ENCODE assay signal across 10 cellular contexts in genomic region chr4:40254961-40255721, GRCh38. TPM values are rescaled to one million over a fixed set of nuclear protein-coding genes. Genes with fewer than 3 reads are reported as not detected.
DNase-seq lines count a peak whose midpoint lies in the region; ATAC-seq, FAIRE-seq and TF ChIP-seq lines count a peak whose summit lies in the region.
"Had no signal": no experiment of that assay in that cellular context is flagged by ENCODE, and none has a peak within 500 bp of the region (broad histone marks: within the 10 kb centered on the region; RNA-seq: fewer than 3 reads in every experiment).

No MANE protein-coding gene starts in this region.

- POLR2A ChIA-PET in CD4-positive, alpha-beta memory T cell (lab: Charles Lee; ENCODE audit: partially characterized antibody), result interaction anchor here (41.1 kb wide), 1 partner anchor 52 kb away, joined by 1182 read pairs; the partner anchor contains the start of gene RHOH

- ATAC-seq in mucosa of descending colon, result peak; percentile 74

- H3K4me1 Mint-ChIP-seq in CD4-positive, alpha-beta memory T cell, result peaks cover 33 to 73% (median 62%) of the 10 kb centered on the region in 4 donors
- peaks cover 26% of the 10 kb centered on the region for H3K4me1 Mint-ChIP-seq in astrocyte (ENCODE audit: low read depth, unreplicated experiment)

- H3K9ac ChIP-seq in astrocyte (ENCODE audit: low read length), result peak overlapping the region; percentile 29

- no peaks in the 10 kb centered on the region for H3K27me3 ChIP-seq in CD4-positive, alpha-beta memory T cell (ENCODE audit: insufficient read depth, low read length)
- no peaks in the 10 kb centered on the region for H3K27me3 ChIP-seq in astrocyte (ENCODE audit: insufficient read depth, low read length)

- peak overlapping the region; percentile 37 for H3K27ac ChIP-seq in CD4-positive, alpha-beta memory T cell (ENCODE audit: low read depth, low read length)
- H3K27ac ChIP-seq in astrocyte (ENCODE audit: low read depth, low read length), result peak overlapping the region; percentile 68

- H3K27me3 Mint-ChIP-seq in CD4-positive, alpha-beta memory T cell, result no peaks in the 10 kb centered on the region
- H3K27me3 Mint-ChIP-seq in astrocyte (ENCODE audit: low read depth, unreplicated experiment), result no peaks in the 10 kb centered on the region

- no peaks in the 10 kb centered on the region for H3K36me3 Mint-ChIP-seq in CD4-positive, alpha-beta memory T cell
- no peaks in the 10 kb centered on the region for H3K36me3 Mint-ChIP-seq in astrocyte (ENCODE audit: low read depth, unreplicated experiment)

- TF ChIP-seq CTCF in astrocyte (IDR thresholded peaks at IDR 0.05; ENCODE audit: insufficient read depth, low read depth, low read length) (no peak), mucosa of descending colon (IDR thresholded peaks at IDR 0.05) (no peak)

- H3K4me3 Mint-ChIP-seq in CD4-positive, alpha-beta memory T cell, result peak overlapping the region in 6 of 8 donors; percentile 5 to 70 (median 46)
- peak overlapping the region; percentile 28 for H3K4me3 Mint-ChIP-seq in astrocyte (ENCODE audit: unreplicated experiment)

- H3K4me3 ChIP-seq in CD4-positive, alpha-beta memory T cell (ENCODE audit: low read length in 2 of 2), result no peak overlapping the region
- H3K4me3 ChIP-seq in astrocyte (ENCODE audit: insufficient read depth, low read depth, low read length) (no peak overlapping the region), mucosa of descending colon (no peak overlapping the region)

- intact Hi-C loops in CD4-positive, alpha-beta memory T cell (cut with micrococcal nuclease), result loop anchor here (2.0 kb wide), 1 partner anchor 16 kb away; no protein-coding TSS in a partner anchor
- intact Hi-C loops in mucosa of descending colon (cut with DNase I, micrococcal nuclease), result no loop called here

- no peak for DNase-seq in CD4-positive, alpha-beta memory T cell
- DNase-seq in M059J (ENCODE audit: low read depth) (peak; percentile 86), astrocyte (ENCODE audit: low read depth) (peak; percentile 70), mucosa of descending colon (no peak), superior temporal gyrus (ENCODE audit: extremely low spot score) (no peak), NCI-H2081 treated with DMSO at 0.1 percent for 48 hours (lab: John Stamatoyannopoulos, UW) (no peak), AG20443 (ENCODE audit: low spot score) (no peak), activated gamma-delta T cell (lab: John Stamatoyannopoulos, UW) (no peak)

- no peaks in the 10 kb centered on the region for H3K79me2 ChIP-seq in astrocyte (ENCODE audit: insufficient read depth, low read length)

- H3K4me1 ChIP-seq in CD4-positive, alpha-beta memory T cell (ENCODE audit: insufficient read depth, low read length), result peaks cover 68% of the 10 kb centered on the region
- peaks cover 20% of the 10 kb centered on the region for H3K4me1 ChIP-seq in astrocyte (ENCODE audit: insufficient read depth, low read length)
- H3K4me1 ChIP-seq in mucosa of descending colon (ENCODE audit: low read depth), result no peaks in the 10 kb centered on the region

- peak overlapping the region; percentile 69 for H3K4me2 ChIP-seq in astrocyte (ENCODE audit: low read length)

- no peaks in the 10 kb centered on the region for H4K20me1 ChIP-seq in astrocyte (ENCODE audit: insufficient read depth, low read length)

- H3K27ac Mint-ChIP-seq in CD4-positive, alpha-beta memory T cell, result peak overlapping the region in 6 of 7 donors; percentile 55 to 87 (median 83)
- peak overlapping the region; percentile 94 for H3K27ac Mint-ChIP-seq in astrocyte (ENCODE audit: unreplicated experiment)

- no peak for FAIRE-seq in astrocyte (lab: Jason Lieb, UNC)
- FAIRE-seq: endometrium, GM12892 had no signal

- H3K9me3 ChIP-seq in CD4-positive, alpha-beta memory T cell (ENCODE audit: control insufficient read depth in 1 of 2, low read length in 2 of 2), result no peaks in the 10 kb centered on the region
- no peaks in the 10 kb centered on the region for H3K9me3 ChIP-seq in astrocyte (ENCODE audit: insufficient read depth, low read depth, low read length)
- H3K9me3 ChIP-seq in mucosa of descending colon, result no peaks in the 10 kb centered on the region

- CTCF ChIA-PET in CD4-positive, alpha-beta memory T cell (lab: Charles Lee; ENCODE audit: partially characterized antibody), result no interaction called here

- peaks cover 0 to 2% (median 0%) of the 10 kb centered on the region in 8 donors for H3K9me3 Mint-ChIP-seq in CD4-positive, alpha-beta memory T cell
- H3K9me3 Mint-ChIP-seq in astrocyte (ENCODE audit: unreplicated experiment), result no peaks in the 10 kb centered on the region

- H2AFZ ChIP-seq in astrocyte (ENCODE audit: low read depth, low read length), result peak overlapping the region; percentile 40

- H3K36me3 ChIP-seq in CD4-positive, alpha-beta memory T cell (ENCODE audit: insufficient read depth, low read length), result no peaks in the 10 kb centered on the region
- H3K36me3 ChIP-seq in astrocyte (ENCODE audit: insufficient read depth, low read length), result no peaks in the 10 kb centered on the region
- H3K36me3 ChIP-seq in mucosa of descending colon (ENCODE audit: low read depth), result no peaks in the 10 kb centered on the region

RNA-seq across cellular contexts. Expression of gene RHOH, which starts 58.3 kb away (rescaled TPM):
- 100 to 1,000 TPM; 198 to 200 TPM for total RNA-seq in CD4-positive, alpha-beta memory T cell
- polyA plus RNA-seq in CD4-positive, alpha-beta memory T cell, result 100 to 1,000 TPM; 266 to 486 TPM
- not detected in 2 replicates for total RNA-seq in M059J (2014; rRNA removed; shearing (Covaris generic))
- total RNA-seq in astrocyte (not detected in 2 replicates), mucosa of descending colon (1 to 10 TPM; 1.9 to 5.8 (median 2.8) TPM)

Comparison
In these comparisons a context has a peak if more than half of its experiments do, and no peak if none do; other contexts are left out.
1. DNase-seq: peak in M059J (single experiment) and astrocyte (single experiment); none in CD4-positive, alpha-beta memory T cell (0 of 5), mucosa of descending colon (0 of 3), superior temporal gyrus (single experiment), NCI-H2081 treated with DMSO at 0.1 percent for 48 hours (single experiment), AG20443 (single experiment) and activated gamma-delta T cell (single experiment).
2. RNA of gene RHOH, which starts 58.3 kb away (total RNA-seq): 198 to 200 TPM in CD4-positive, alpha-beta memory T cell; 1.9 to 5.8 TPM in mucosa of descending colon, not detected in astrocyte and not detected in M059J; every median in the first group is over 10 times any median in the second.